1 cellular context compared by ENCODE assay signal in the genomic region with DNA sequence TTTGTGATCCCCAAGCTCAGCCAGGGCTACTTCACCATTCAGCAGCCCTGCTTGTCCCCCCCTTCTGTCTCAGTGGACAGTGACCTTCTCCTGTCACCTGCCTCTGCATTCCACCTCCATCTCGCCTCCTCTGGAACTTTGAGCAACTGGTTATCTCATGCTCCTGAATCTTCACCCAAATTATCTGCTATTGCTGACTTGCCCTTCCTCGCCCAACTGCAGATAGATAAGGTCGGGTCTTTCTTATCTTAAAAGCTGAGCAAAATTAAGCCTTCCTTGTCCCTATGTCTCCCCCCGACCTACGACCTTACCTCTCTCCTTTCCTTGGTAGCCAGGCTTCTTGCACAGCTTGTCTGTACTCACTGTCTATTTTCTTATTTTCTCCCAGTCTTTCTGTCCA.
TF ChIP-seq lines count a peak whose summit lies in the region.

No MANE protein-coding gene starts in this region.

TF ChIP-seq in K562, 482 proteins besides CTCF, POLR2A, EP300 and RAD21 (continued from another document and continues in another):
- TF ChIP-seq, protein P1, sequence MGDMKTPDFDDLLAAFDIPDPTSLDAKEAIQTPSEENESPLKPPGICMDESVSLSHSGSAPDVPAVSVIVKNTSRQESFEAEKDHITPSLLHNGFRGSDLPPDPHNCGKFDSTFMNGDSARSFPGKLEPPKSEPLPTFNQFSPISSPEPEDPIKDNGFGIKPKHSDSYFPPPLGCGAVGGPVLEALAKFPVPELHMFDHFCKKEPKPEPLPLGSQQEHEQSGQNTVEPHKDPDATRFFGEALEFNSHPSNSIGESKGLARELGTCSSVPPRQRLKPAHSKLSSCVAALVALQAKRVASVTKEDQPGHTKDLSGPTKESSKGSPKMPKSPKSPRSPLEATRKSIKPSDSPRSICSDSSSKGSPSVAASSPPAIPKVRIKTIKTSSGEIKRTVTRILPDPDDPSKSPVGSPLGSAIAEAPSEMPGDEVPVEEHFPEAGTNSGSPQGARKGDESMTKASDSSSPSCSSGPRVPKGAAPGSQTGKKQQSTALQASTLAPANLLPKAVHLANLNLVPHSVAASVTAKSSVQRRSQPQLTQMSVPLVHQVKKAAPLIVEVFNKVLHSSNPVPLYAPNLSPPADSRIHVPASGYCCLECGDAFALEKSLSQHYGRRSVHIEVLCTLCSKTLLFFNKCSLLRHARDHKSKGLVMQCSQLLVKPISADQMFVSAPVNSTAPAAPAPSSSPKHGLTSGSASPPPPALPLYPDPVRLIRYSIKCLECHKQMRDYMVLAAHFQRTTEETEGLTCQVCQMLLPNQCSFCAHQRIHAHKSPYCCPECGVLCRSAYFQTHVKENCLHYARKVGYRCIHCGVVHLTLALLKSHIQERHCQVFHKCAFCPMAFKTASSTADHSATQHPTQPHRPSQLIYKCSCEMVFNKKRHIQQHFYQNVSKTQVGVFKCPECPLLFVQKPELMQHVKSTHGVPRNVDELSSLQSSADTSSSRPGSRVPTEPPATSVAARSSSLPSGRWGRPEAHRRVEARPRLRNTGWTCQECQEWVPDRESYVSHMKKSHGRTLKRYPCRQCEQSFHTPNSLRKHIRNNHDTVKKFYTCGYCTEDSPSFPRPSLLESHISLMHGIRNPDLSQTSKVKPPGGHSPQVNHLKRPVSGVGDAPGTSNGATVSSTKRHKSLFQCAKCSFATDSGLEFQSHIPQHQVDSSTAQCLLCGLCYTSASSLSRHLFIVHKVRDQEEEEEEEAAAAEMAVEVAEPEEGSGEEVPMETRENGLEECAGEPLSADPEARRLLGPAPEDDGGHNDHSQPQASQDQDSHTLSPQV (IDR thresholded peaks at IDR 0.05), result no peak
- TF ChIP-seq, protein P2, sequence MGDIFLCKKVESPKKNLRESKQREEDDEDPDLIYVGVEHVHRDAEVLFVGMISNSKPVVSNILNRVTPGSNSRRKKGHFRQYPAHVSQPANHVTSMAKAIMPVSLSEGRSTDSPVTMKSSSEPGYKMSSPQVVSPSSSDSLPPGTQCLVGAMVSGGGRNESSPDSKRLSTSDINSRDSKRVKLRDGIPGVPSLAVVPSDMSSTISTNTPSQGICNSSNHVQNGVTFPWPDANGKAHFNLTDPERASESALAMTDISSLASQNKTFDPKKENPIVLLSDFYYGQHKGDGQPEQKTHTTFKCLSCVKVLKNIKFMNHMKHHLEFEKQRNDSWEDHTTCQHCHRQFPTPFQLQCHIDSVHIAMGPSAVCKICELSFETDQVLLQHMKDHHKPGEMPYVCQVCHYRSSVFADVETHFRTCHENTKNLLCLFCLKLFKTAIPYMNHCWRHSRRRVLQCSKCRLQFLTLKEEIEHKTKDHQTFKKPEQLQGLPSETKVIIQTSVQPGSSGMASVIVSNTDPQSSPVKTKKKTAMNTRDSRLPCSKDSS (IDR thresholded peaks at IDR 0.05; ENCODE audit: low read depth, partially characterized antibody), result no peak
- TF ChIP-seq SRSF9 (IDR thresholded peaks at IDR 0.05; ENCODE audit: borderline replicate concordance, low read depth, low read length) (no peak), TBP (optimal IDR thresholded peaks at IDR 0.05; ENCODE audit: low read depth, low read length) (no peak), XRCC5 (IDR thresholded peaks at IDR 0.05; ENCODE audit: low read depth, low read length) (no peak), SP2 (IDR thresholded peaks at IDR 0.05; ENCODE audit: extremely low read depth, low read depth, low read length, poor library complexity, severe bottlenecking) (no peak), NFATC3 (IDR thresholded peaks at IDR 0.05) (no peak), HDAC1 (IDR thresholded peaks at IDR 0.05) (peak in 1 of 2 experiments; percentile 38; a peak in 2 of 4 replicates), ZNF584 (CRISPR knock-in tag; IDR thresholded peaks at IDR 0.05; ENCODE audit: low read depth) (no peak), HSF4 (CRISPR knock-in tag; IDR thresholded peaks at IDR 0.05; ENCODE audit: borderline replicate concordance) (no peak), KAT7 (CRISPR knock-in tag; IDR thresholded peaks at IDR 0.05; ENCODE audit: borderline replicate concordance) (no peak), ZNF212 (CRISPR knock-in tag; IDR thresholded peaks at IDR 0.05) (no peak), TRIM24 (IDR thresholded peaks at IDR 0.05) (0 out of 4 replicates have a peak, but pooled peaks of 1 of the 2 experiments have one; percentile 26), RCOR1 (IDR thresholded peaks at IDR 0.05; ENCODE audit: borderline replicate concordance in 1 of 2, low read depth in 2 of 2, low read length in 2 of 2) (peak in 1 of 2 experiments; percentile 58; a peak in 1 of 4 replicates), CBX3 (IDR thresholded peaks at IDR 0.05; ENCODE audit: borderline replicate concordance in 1 of 2, low read length in 2 of 2) (no peak), TAL1 (IDR thresholded peaks at IDR 0.05) (peak; percentile 69), PTBP1 (IDR thresholded peaks at IDR 0.05; ENCODE audit: low read depth, low read length) (no peak), NR1H2 (CRISPR knock-in tag; IDR thresholded peaks at IDR 0.05) (no peak), NCOR1 (IDR thresholded peaks at IDR 0.05) (peak; percentile 72), ZNF699 (CRISPR knock-in tag; IDR thresholded peaks at IDR 0.05; ENCODE audit: insufficient replicate concordance) (no peak), ZNF324 (CRISPR knock-in tag; IDR thresholded peaks at IDR 0.05) (peak; percentile 46; the same call in 1 of the 2 replicates), KAT2B (IDR thresholded peaks at IDR 0.05; ENCODE audit: low read depth, low read length) (no peak), ZFP36 (IDR thresholded peaks at IDR 0.05; ENCODE audit: low read depth, low read length, partially characterized antibody) (no peak), CBFA2T2 (conservative IDR thresholded peaks at IDR 0.05) (peak; percentile 75), MCM5 (IDR thresholded peaks at IDR 0.05; ENCODE audit: low read depth) (no peak), MAFG (tag; conservative IDR thresholded peaks at IDR 0.05) (no peak), NFIC (IDR thresholded peaks at IDR 0.05) (peak; percentile 45), SIX5 (IDR thresholded peaks at IDR 0.05; ENCODE audit: borderline replicate concordance in 1 of 2, insufficient read depth in 1 of 2, low read depth in 1 of 2, low read length in 2 of 2) (no peak), SETDB1 (IDR thresholded peaks at IDR 0.05; ENCODE audit: low read length) (no peak), PRPF4 (IDR thresholded peaks at IDR 0.05; ENCODE audit: insufficient read depth, low read depth, low read length, poor library complexity, severe bottlenecking) (no peak), RFX5 (IDR thresholded peaks at IDR 0.05; ENCODE audit: low read depth, low read length) (no peak), ZNF121 (CRISPR knock-in tag; conservative IDR thresholded peaks at IDR 0.05) (no peak), BACH1 (tag; IDR thresholded peaks at IDR 0.05) (no peak), CTBP1 (IDR thresholded peaks at IDR 0.05; ENCODE audit: borderline replicate concordance) (peak; percentile 77), ZNF316 (IDR thresholded peaks at IDR 0.05) (no peak), HDAC3 (IDR thresholded peaks at IDR 0.05; ENCODE audit: borderline replicate concordance, partially characterized antibody) (no peak), HNRNPK (IDR thresholded peaks at IDR 0.05; ENCODE audit: low read depth, low read length, poor library complexity, severe bottlenecking) (no peak), ZNF140 (CRISPR knock-in tag; IDR thresholded peaks at IDR 0.05) (no peak), ZNF830 (CRISPR knock-in tag; IDR thresholded peaks at IDR 0.05) (no peak), POLR2B (IDR thresholded peaks at IDR 0.05; ENCODE audit: low read depth, partially characterized antibody) (no peak), SIN3B (IDR thresholded peaks at IDR 0.05; ENCODE audit: low read depth) (no peak)
- TF ChIP-seq, protein P3, sequence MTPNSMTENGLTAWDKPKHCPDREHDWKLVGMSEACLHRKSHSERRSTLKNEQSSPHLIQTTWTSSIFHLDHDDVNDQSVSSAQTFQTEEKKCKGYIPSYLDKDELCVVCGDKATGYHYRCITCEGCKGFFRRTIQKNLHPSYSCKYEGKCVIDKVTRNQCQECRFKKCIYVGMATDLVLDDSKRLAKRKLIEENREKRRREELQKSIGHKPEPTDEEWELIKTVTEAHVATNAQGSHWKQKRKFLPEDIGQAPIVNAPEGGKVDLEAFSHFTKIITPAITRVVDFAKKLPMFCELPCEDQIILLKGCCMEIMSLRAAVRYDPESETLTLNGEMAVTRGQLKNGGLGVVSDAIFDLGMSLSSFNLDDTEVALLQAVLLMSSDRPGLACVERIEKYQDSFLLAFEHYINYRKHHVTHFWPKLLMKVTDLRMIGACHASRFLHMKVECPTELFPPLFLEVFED (CRISPR knock-in tag; conservative IDR thresholded peaks at IDR 0.05), result no peak
- TF ChIP-seq, protein P4, sequence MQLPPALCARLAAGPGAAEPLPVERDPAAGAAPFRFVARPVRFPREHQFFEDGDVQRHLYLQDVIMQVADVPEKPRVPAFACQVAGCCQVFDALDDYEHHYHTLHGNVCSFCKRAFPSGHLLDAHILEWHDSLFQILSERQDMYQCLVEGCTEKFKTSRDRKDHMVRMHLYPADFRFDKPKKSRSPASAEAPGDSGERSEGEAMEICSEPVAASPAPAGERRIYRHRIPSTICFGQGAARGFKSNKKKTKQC (CRISPR knock-in tag; IDR thresholded peaks at IDR 0.05), result no peak
- TF ChIP-seq, protein P5, sequence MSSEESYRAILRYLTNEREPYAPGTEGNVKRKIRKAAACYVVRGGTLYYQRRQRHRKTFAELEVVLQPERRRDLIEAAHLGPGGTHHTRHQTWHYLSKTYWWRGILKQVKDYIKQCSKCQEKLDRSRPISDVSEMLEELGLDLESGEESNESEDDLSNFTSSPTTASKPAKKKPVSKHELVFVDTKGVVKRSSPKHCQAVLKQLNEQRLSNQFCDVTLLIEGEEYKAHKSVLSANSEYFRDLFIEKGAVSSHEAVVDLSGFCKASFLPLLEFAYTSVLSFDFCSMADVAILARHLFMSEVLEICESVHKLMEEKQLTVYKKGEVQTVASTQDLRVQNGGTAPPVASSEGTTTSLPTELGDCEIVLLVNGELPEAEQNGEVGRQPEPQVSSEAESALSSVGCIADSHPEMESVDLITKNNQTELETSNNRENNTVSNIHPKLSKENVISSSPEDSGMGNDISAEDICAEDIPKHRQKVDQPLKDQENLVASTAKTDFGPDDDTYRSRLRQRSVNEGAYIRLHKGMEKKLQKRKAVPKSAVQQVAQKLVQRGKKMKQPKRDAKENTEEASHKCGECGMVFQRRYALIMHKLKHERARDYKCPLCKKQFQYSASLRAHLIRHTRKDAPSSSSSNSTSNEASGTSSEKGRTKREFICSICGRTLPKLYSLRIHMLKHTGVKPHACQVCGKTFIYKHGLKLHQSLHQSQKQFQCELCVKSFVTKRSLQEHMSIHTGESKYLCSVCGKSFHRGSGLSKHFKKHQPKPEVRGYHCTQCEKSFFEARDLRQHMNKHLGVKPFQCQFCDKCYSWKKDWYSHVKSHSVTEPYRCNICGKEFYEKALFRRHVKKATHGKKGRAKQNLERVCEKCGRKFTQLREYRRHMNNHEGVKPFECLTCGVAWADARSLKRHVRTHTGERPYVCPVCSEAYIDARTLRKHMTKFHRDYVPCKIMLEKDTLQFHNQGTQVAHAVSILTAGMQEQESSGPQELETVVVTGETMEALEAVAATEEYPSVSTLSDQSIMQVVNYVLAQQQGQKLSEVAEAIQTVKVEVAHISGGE (CRISPR knock-in tag; IDR thresholded peaks at IDR 0.05), result no peak
- TF ChIP-seq, protein P6, sequence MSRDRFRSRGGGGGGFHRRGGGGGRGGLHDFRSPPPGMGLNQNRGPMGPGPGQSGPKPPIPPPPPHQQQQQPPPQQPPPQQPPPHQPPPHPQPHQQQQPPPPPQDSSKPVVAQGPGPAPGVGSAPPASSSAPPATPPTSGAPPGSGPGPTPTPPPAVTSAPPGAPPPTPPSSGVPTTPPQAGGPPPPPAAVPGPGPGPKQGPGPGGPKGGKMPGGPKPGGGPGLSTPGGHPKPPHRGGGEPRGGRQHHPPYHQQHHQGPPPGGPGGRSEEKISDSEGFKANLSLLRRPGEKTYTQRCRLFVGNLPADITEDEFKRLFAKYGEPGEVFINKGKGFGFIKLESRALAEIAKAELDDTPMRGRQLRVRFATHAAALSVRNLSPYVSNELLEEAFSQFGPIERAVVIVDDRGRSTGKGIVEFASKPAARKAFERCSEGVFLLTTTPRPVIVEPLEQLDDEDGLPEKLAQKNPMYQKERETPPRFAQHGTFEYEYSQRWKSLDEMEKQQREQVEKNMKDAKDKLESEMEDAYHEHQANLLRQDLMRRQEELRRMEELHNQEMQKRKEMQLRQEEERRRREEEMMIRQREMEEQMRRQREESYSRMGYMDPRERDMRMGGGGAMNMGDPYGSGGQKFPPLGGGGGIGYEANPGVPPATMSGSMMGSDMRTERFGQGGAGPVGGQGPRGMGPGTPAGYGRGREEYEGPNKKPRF (IDR thresholded peaks at IDR 0.05; ENCODE audit: low read depth, low read length), result no peak
- TF ChIP-seq, protein P7, sequence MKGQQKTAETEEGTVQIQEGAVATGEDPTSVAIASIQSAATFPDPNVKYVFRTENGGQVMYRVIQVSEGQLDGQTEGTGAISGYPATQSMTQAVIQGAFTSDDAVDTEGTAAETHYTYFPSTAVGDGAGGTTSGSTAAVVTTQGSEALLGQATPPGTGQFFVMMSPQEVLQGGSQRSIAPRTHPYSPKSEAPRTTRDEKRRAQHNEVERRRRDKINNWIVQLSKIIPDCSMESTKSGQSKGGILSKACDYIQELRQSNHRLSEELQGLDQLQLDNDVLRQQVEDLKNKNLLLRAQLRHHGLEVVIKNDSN (CRISPR knock-in tag; IDR thresholded peaks at IDR 0.05), result no peak
- TF ChIP-seq, protein P8, sequence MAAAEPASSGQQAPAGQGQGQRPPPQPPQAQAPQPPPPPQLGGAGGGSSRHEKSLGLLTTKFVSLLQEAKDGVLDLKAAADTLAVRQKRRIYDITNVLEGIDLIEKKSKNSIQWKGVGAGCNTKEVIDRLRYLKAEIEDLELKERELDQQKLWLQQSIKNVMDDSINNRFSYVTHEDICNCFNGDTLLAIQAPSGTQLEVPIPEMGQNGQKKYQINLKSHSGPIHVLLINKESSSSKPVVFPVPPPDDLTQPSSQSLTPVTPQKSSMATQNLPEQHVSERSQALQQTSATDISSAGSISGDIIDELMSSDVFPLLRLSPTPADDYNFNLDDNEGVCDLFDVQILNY (CRISPR knock-in tag; IDR thresholded peaks at IDR 0.05), result no peak
- TF ChIP-seq, protein P9, sequence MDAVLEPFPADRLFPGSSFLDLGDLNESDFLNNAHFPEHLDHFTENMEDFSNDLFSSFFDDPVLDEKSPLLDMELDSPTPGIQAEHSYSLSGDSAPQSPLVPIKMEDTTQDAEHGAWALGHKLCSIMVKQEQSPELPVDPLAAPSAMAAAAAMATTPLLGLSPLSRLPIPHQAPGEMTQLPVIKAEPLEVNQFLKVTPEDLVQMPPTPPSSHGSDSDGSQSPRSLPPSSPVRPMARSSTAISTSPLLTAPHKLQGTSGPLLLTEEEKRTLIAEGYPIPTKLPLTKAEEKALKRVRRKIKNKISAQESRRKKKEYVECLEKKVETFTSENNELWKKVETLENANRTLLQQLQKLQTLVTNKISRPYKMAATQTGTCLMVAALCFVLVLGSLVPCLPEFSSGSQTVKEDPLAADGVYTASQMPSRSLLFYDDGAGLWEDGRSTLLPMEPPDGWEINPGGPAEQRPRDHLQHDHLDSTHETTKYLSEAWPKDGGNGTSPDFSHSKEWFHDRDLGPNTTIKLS (IDR thresholded peaks at IDR 0.05; ENCODE audit: borderline replicate concordance, low read depth), result no peak
